In genomic region chr1:161198206-161198876, GRCh38 we compare ENCODE assay signal across 1 cellular context.
TF ChIP-seq lines count a peak whose summit lies in the region.

No MANE protein-coding gene starts in this region.

TF ChIP-seq in HepG2, 621 proteins besides CTCF, POLR2A, EP300 and RAD21 (continues in another document):
- TF ChIP-seq, protein P1, sequence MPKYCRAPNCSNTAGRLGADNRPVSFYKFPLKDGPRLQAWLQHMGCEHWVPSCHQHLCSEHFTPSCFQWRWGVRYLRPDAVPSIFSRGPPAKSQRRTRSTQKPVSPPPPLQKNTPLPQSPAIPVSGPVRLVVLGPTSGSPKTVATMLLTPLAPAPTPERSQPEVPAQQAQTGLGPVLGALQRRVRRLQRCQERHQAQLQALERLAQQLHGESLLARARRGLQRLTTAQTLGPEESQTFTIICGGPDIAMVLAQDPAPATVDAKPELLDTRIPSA (CRISPR knock-in tag; IDR thresholded peaks at IDR 0.05; ENCODE audit: borderline replicate concordance): 0 out of 2 replicates have a peak, but pooled peaks have one; percentile 35
- TF ChIP-seq RBFOX2 (IDR thresholded peaks at IDR 0.05; ENCODE audit: low read depth, low read length) (peak; percentile 51; the same call in 1 of the 2 replicates), ZNF430 (CRISPR knock-in tag; IDR thresholded peaks at IDR 0.05) (0 out of 2 replicates have a peak, but pooled peaks have one; percentile 53), ZSCAN9 (CRISPR knock-in tag; IDR thresholded peaks at IDR 0.05; ENCODE audit: borderline replicate concordance) (no peak), MTA1 (CRISPR knock-in tag; IDR thresholded peaks at IDR 0.05; ENCODE audit: borderline replicate concordance) (peak; percentile 59; the same call in 1 of the 2 replicates), MZF1 (CRISPR knock-in tag; IDR thresholded peaks at IDR 0.05; ENCODE audit: borderline replicate concordance) (no peak), ZNF792 (CRISPR knock-in tag; IDR thresholded peaks at IDR 0.05) (no peak), MIXL1 (CRISPR knock-in tag; IDR thresholded peaks at IDR 0.05) (no peak), ZNF609 (CRISPR knock-in tag; IDR thresholded peaks at IDR 0.05; ENCODE audit: borderline replicate concordance) (0 out of 2 replicates have a peak, but pooled peaks have one; percentile 26), RBAK (CRISPR knock-in tag; IDR thresholded peaks at IDR 0.05) (no peak), ZNF605 (CRISPR knock-in tag; IDR thresholded peaks at IDR 0.05) (peak; percentile 62; the same call in 1 of the 2 replicates), IRF2 (CRISPR knock-in tag; IDR thresholded peaks at IDR 0.05) (no peak), ZNF607 (CRISPR knock-in tag; IDR thresholded peaks at IDR 0.05; ENCODE audit: borderline replicate concordance) (peak; percentile 50; the same call in 1 of the 2 replicates), ISL2 (CRISPR knock-in tag; IDR thresholded peaks at IDR 0.05) (no peak), POLR2G (IDR thresholded peaks at IDR 0.05; ENCODE audit: low read depth, low read length) (no peak), ZNF597 (CRISPR knock-in tag; IDR thresholded peaks at IDR 0.05) (no peak), KLF16 (CRISPR knock-in tag; IDR thresholded peaks at IDR 0.05) (no peak), ZNF770 (CRISPR knock-in tag; IDR thresholded peaks at IDR 0.05) (0 out of 2 replicates have a peak, but pooled peaks have one; percentile 24), GABPB1 (CRISPR knock-in tag; IDR thresholded peaks at IDR 0.05) (peak; percentile 38; the same call in 1 of the 2 replicates), MXD1 (CRISPR knock-in tag; IDR thresholded peaks at IDR 0.05) (peak; percentile 62; the same call in 1 of the 2 replicates), ZNF451 (CRISPR knock-in tag; IDR thresholded peaks at IDR 0.05) (peak; percentile 58; the same call in 1 of the 2 replicates), ZNF747 (CRISPR knock-in tag; IDR thresholded peaks at IDR 0.05; ENCODE audit: borderline replicate concordance) (no peak), XRCC5 (optimal IDR thresholded peaks at IDR 0.05; ENCODE audit: low read length) (peak; percentile 34), PHB2 (IDR thresholded peaks at IDR 0.05; ENCODE audit: partially characterized antibody) (no peak), ZNF652 (CRISPR knock-in tag; IDR thresholded peaks at IDR 0.05; ENCODE audit: borderline replicate concordance, low read depth) (no peak)
- TF ChIP-seq, protein P2, sequence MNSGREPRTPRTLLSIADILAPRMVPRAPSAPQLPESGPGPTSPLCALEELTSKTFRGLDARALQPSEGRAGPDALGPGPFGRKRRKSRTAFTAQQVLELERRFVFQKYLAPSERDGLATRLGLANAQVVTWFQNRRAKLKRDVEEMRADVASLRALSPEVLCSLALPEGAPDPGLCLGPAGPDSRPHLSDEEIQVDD (CRISPR knock-in tag; IDR thresholded peaks at IDR 0.05; ENCODE audit: borderline replicate concordance): no peak
- TF ChIP-seq, protein P3, sequence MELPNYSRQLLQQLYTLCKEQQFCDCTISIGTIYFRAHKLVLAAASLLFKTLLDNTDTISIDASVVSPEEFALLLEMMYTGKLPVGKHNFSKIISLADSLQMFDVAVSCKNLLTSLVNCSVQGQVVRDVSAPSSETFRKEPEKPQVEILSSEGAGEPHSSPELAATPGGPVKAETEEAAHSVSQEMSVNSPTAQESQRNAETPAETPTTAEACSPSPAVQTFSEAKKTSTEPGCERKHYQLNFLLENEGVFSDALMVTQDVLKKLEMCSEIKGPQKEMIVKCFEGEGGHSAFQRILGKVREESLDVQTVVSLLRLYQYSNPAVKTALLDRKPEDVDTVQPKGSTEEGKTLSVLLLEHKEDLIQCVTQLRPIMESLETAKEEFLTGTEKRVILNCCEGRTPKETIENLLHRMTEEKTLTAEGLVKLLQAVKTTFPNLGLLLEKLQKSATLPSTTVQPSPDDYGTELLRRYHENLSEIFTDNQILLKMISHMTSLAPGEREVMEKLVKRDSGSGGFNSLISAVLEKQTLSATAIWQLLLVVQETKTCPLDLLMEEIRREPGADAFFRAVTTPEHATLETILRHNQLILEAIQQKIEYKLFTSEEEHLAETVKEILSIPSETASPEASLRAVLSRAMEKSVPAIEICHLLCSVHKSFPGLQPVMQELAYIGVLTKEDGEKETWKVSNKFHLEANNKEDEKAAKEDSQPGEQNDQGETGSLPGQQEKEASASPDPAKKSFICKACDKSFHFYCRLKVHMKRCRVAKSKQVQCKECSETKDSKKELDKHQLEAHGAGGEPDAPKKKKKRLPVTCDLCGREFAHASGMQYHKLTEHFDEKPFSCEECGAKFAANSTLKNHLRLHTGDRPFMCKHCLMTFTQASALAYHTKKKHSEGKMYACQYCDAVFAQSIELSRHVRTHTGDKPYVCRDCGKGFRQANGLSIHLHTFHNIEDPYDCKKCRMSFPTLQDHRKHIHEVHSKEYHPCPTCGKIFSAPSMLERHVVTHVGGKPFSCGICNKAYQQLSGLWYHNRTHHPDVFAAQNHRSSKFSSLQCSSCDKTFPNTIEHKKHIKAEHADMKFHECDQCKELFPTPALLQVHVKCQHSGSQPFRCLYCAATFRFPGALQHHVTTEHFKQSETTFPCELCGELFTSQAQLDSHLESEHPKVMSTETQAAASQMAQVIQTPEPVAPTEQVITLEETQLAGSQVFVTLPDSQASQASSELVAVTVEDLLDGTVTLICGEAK (IDR thresholded peaks at IDR 0.05): no peak
- TF ChIP-seq, protein P3 (CRISPR knock-in tag; IDR thresholded peaks at IDR 0.05): no peak
- TF ChIP-seq, protein P4, sequence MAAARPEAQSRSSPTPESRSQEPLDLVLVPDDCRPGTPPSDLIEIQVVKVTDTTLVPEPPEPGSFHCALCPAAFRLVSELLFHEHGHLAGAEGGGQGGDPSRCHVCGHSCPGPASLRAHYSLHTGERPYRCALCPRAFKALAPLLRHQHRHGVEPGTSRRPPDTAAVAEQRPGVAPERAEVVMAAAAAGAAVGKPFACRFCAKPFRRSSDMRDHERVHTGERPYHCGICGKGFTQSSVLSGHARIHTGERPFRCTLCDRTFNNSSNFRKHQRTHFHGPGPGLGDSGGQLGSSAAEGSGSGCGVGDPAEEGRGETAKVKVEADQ (CRISPR knock-in tag; IDR thresholded peaks at IDR 0.05; ENCODE audit: borderline replicate concordance): 0 out of 2 replicates have a peak, but pooled peaks have one; percentile 57
- TF ChIP-seq, protein P5, sequence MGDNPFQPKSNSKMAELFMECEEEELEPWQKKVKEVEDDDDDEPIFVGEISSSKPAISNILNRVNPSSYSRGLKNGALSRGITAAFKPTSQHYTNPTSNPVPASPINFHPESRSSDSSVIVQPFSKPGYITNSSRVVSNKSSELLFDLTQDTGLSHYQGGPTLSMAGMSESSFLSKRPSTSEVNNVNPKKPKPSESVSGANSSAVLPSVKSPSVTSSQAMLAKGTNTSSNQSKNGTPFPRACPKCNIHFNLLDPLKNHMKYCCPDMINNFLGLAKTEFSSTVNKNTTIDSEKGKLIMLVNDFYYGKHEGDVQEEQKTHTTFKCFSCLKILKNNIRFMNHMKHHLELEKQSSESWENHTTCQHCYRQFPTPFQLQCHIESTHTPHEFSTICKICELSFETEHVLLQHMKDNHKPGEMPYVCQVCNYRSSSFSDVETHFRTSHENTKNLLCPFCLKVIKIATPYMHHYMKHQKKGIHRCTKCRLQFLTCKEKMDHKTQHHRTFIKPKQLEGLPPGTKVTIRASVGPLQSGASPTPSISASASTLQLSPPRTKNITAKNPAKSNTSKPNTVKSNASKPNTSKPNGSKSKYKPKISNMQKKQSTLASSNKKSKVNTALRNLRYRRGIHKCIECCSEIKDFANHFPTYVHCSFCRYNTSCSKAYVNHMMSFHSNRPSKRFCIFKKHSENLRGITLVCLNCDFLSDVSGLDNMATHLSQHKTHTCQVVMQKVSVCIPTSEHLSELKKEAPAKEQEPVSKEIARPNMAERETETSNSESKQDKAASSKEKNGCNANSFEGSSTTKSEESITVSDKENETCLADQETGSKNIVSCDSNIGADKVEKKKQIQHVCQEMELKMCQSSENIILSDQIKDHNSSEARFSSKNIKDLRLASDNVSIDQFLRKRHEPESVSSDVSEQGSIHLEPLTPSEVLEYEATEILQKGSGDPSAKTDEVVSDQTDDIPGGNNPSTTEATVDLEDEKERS (CRISPR knock-in tag; IDR thresholded peaks at IDR 0.05): no peak
